20 cellular contexts compared by ENCODE assay signal in genomic region chr5:113281194-113281593, GRCh38.
"Had no signal": no experiment of that assay in that cellular context is flagged by ENCODE, and none has a peak within 500 bp of the region (broad histone marks: within the 10 kb centered on the region; RNA-seq: fewer than 3 reads in every experiment).

No MANE protein-coding gene starts in this region.

- ATAC-seq: activated CD4-positive, alpha-beta T cell treated with anti-CD3 and anti-CD28 coated beads for 36 hours; activated CD8-positive, alpha-beta memory T cell treated with anti-CD3 and anti-CD28 coated beads, Interleukin-2, amount 10 ng/mL, durations not matched to agents 7 days and 5 days; left colon; pancreas; stimulated activated naive B cell treated with anti-CD40 and anti-IgM and Interleukin-4, amounts not matched to agents 10 μg/mL and 1 μg/mL and 100 μg/mL, for 72 hours had no signal

- H3K4me1 ChIP-seq: breast epithelium, uterus had no signal

- H3K9me3 ChIP-seq: breast epithelium, pancreas, thyroid gland, uterus had no signal

- FAIRE-seq: islet of Langerhans, pancreas had no signal

- DNase-seq: activated CD4-positive, alpha-beta memory T cell treated with anti-CD3 and anti-CD28 coated beads for 36 hours; activated CD4-positive, alpha-beta T cell treated with anti-CD3 and anti-CD28 coated beads for 36 hours; activated CD8-positive, alpha-beta memory T cell treated with anti-CD3 and anti-CD28 coated beads, Interleukin-2, amount 10 ng/mL, durations not matched to agents 7 days and 5 days; activated gamma-delta T cell; activated T-cell treated with anti-CD3 and anti-CD28 coated beads, Interleukin-2, amount 50 U/mL, for 48 hours; anterior cingulate cortex; left colon; naive B cell; pancreas; retina; stimulated activated CD4-positive, alpha-beta T cell treated with anti-CD3 and anti-CD28 coated beads, Interleukin-4, amount 100 ng/mL, for 1 hour; stimulated activated naive B cell treated with anti-CD40 and anti-IgM and Interleukin-4, amounts not matched to agents 10 μg/mL and 1 μg/mL and 100 μg/mL, for 72 hours; T-helper 1 cell; T1000; thyroid gland; uterus had no signal

- H3K36me3 ChIP-seq: breast epithelium, pancreas, thyroid gland, uterus had no signal

- H3K4me3 Mint-ChIP-seq: activated CD4-positive, alpha-beta memory T cell treated with anti-CD3 and anti-CD28 coated beads for 36 hours; activated CD4-positive, alpha-beta T cell treated with anti-CD3 and anti-CD28 coated beads for 36 hours; activated CD8-positive, alpha-beta memory T cell treated with anti-CD3 and anti-CD28 coated beads, Interleukin-2, amount 10 ng/mL, durations not matched to agents 7 days and 5 days; activated naive CD8-positive, alpha-beta T cell; dendritic cell treated with granulocyte-macrophage colony-stimulating factor and Interleukin-4, amounts not matched to agents 40 ng/mL and 50 ng/mL, for 4 days; stimulated activated naive B cell treated with anti-CD40 and anti-IgM and Interleukin-4, amounts not matched to agents 10 μg/mL and 1 μg/mL and 100 μg/mL, for 72 hours had no signal

- H3K4me3 ChIP-seq: breast epithelium, pancreas, thyroid gland, uterus had no signal

- H3K27ac ChIP-seq: breast epithelium, pancreas, thyroid gland, uterus had no signal

- H3K27me3 ChIP-seq: breast epithelium, pancreas, thyroid gland, uterus had no signal

- H3K27ac Mint-ChIP-seq: activated CD4-positive, alpha-beta memory T cell treated with anti-CD3 and anti-CD28 coated beads for 36 hours; activated CD4-positive, alpha-beta T cell treated with anti-CD3 and anti-CD28 coated beads for 36 hours; activated CD8-positive, alpha-beta memory T cell treated with anti-CD3 and anti-CD28 coated beads, Interleukin-2, amount 10 ng/mL, durations not matched to agents 7 days and 5 days; activated naive CD8-positive, alpha-beta T cell; dendritic cell treated with granulocyte-macrophage colony-stimulating factor and Interleukin-4, amounts not matched to agents 40 ng/mL and 50 ng/mL, for 4 days; naive B cell; stimulated activated naive B cell treated with anti-CD40 and anti-IgM and Interleukin-4, amounts not matched to agents 10 μg/mL and 1 μg/mL and 100 μg/mL, for 72 hours had no signal

- H3K4me1 Mint-ChIP-seq: naive B cell had no signal

- H3K9me3 Mint-ChIP-seq: activated CD4-positive, alpha-beta memory T cell treated with anti-CD3 and anti-CD28 coated beads for 36 hours; dendritic cell treated with granulocyte-macrophage colony-stimulating factor and Interleukin-4, amounts not matched to agents 40 ng/mL and 50 ng/mL, for 4 days; stimulated activated naive B cell treated with anti-CD40 and anti-IgM and Interleukin-4, amounts not matched to agents 10 μg/mL and 1 μg/mL and 100 μg/mL, for 72 hours had no signal

- H3K36me3 Mint-ChIP-seq: activated CD4-positive, alpha-beta memory T cell treated with anti-CD3 and anti-CD28 coated beads for 36 hours; activated CD8-positive, alpha-beta memory T cell treated with anti-CD3 and anti-CD28 coated beads, Interleukin-2, amount 10 ng/mL, durations not matched to agents 7 days and 5 days; naive B cell; stimulated activated naive B cell treated with anti-CD40 and anti-IgM and Interleukin-4, amounts not matched to agents 10 μg/mL and 1 μg/mL and 100 μg/mL, for 72 hours had no signal

- H3K27me3 Mint-ChIP-seq: activated CD4-positive, alpha-beta memory T cell treated with anti-CD3 and anti-CD28 coated beads for 36 hours; activated CD4-positive, alpha-beta T cell treated with anti-CD3 and anti-CD28 coated beads for 36 hours; activated CD8-positive, alpha-beta memory T cell treated with anti-CD3 and anti-CD28 coated beads, Interleukin-2, amount 10 ng/mL, durations not matched to agents 7 days and 5 days; activated naive CD8-positive, alpha-beta T cell had no signal
